ENCODE assay signal across 1 cellular context in the genomic region with DNA sequence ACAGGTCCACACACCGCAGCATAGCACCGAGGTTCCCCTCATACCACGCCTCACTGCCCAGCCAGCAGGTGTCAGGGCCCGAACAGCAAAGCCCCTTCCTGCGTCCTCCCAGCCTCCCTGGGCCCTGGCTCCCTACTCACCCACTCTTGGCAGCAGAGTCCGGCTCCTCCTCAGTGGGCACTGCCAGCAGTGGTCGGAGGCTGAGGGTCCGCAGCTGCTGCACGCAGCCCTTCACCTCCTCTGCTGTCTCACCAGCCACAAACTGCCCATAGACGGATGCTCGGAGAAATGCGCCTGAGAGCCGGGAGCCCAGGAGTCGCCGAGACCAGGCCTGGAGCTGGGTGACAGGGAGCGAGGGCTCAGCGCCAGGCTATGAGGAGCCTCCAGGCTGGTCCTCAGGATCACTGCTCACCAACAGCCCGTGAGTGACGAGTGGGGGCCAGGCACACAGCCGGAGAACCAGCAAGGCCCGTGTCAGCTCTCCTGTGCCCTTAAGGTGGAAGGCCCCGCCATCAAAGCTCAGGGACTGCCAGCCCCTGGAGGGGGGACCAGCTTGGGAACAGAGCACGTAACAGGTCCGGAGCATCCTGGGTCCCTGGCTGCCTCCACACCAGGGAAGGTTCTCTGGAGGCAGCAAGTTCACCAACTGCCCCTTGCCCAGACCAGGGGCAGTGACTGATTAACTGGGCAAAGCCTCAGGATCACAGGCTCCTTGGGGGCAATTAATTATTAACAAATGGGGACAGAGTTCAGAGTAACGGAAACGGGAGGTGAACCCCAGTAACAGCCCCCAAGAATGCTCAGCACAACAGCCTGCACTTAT.
A peak's percentile ranks its signal among the peaks of the same experiment; 100 is the strongest.
TF ChIP-seq lines count a peak whose summit lies in the region.

A gene with protein sequence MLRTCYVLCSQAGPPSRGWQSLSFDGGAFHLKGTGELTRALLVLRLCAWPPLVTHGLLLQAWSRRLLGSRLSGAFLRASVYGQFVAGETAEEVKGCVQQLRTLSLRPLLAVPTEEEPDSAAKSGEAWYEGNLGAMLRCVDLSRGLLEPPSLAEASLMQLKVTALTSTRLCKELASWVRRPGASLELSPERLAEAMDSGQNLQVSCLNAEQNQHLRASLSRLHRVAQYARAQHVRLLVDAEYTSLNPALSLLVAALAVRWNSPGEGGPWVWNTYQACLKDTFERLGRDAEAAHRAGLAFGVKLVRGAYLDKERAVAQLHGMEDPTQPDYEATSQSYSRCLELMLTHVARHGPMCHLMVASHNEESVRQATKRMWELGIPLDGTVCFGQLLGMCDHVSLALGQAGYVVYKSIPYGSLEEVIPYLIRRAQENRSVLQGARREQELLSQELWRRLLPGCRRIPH (minus strand): TSS at position 626 of the 823 bp plus-strand sequence. CDS start 40 bp downstream, at position 586.

TF ChIP-seq in HepG2, 621 proteins besides CTCF, POLR2A, EP300 and RAD21 (continued from another document and continues in another):
- TF ChIP-seq, protein P1, sequence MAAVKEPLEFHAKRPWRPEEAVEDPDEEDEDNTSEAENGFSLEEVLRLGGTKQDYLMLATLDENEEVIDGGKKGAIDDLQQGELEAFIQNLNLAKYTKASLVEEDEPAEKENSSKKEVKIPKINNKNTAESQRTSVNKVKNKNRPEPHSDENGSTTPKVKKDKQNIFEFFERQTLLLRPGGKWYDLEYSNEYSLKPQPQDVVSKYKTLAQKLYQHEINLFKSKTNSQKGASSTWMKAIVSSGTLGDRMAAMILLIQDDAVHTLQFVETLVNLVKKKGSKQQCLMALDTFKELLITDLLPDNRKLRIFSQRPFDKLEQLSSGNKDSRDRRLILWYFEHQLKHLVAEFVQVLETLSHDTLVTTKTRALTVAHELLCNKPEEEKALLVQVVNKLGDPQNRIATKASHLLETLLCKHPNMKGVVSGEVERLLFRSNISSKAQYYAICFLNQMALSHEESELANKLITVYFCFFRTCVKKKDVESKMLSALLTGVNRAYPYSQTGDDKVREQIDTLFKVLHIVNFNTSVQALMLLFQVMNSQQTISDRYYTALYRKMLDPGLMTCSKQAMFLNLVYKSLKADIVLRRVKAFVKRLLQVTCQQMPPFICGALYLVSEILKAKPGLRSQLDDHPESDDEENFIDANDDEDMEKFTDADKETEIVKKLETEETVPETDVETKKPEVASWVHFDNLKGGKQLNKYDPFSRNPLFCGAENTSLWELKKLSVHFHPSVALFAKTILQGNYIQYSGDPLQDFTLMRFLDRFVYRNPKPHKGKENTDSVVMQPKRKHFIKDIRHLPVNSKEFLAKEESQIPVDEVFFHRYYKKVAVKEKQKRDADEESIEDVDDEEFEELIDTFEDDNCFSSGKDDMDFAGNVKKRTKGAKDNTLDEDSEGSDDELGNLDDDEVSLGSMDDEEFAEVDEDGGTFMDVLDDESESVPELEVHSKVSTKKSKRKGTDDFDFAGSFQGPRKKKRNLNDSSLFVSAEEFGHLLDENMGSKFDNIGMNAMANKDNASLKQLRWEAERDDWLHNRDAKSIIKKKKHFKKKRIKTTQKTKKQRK (IDR thresholded peaks at IDR 0.05; ENCODE audit: low read length): no peak
- TF ChIP-seq ZNF775 (CRISPR knock-in tag; IDR thresholded peaks at IDR 0.05; ENCODE audit: borderline replicate concordance): no peak
- peak; percentile 61; the same call in 1 of the 2 replicates for TF ChIP-seq ZNF746 (CRISPR knock-in tag; IDR thresholded peaks at IDR 0.05)
- no peak for TF ChIP-seq MAFF (IDR thresholded peaks at IDR 0.05; ENCODE audit: low read depth, low read length)
- peak; percentile 43 for TF ChIP-seq NRL (CRISPR knock-in tag; IDR thresholded peaks at IDR 0.05; ENCODE audit: borderline replicate concordance)
- no peak for TF ChIP-seq ZBTB1 (CRISPR knock-in tag; IDR thresholded peaks at IDR 0.05; ENCODE audit: borderline replicate concordance)
- TF ChIP-seq, protein P2, sequence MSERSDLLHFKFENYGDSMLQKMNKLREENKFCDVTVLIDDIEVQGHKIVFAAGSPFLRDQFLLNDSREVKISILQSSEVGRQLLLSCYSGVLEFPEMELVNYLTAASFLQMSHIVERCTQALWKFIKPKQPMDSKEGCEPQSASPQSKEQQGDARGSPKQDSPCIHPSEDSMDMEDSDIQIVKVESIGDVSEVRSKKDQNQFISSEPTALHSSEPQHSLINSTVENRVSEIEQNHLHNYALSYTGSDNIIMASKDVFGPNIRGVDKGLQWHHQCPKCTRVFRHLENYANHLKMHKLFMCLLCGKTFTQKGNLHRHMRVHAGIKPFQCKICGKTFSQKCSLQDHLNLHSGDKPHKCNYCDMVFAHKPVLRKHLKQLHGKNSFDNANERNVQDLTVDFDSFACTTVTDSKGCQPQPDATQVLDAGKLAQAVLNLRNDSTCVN (CRISPR knock-in tag; IDR thresholded peaks at IDR 0.05; ENCODE audit: borderline replicate concordance): 0 out of 2 replicates have a peak, but pooled peaks have one; percentile 17
- TF ChIP-seq MED13 (CRISPR knock-in tag; IDR thresholded peaks at IDR 0.05): no peak
- TF ChIP-seq, protein P3, sequence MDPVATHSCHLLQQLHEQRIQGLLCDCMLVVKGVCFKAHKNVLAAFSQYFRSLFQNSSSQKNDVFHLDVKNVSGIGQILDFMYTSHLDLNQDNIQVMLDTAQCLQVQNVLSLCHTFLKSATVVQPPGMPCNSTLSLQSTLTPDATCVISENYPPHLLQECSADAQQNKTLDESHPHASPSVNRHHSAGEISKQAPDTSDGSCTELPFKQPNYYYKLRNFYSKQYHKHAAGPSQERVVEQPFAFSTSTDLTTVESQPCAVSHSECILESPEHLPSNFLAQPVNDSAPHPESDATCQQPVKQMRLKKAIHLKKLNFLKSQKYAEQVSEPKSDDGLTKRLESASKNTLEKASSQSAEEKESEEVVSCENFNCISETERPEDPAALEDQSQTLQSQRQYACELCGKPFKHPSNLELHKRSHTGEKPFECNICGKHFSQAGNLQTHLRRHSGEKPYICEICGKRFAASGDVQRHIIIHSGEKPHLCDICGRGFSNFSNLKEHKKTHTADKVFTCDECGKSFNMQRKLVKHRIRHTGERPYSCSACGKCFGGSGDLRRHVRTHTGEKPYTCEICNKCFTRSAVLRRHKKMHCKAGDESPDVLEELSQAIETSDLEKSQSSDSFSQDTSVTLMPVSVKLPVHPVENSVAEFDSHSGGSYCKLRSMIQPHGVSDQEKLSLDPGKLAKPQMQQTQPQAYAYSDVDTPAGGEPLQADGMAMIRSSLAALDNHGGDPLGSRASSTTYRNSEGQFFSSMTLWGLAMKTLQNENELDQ (CRISPR knock-in tag; IDR thresholded peaks at IDR 0.05; ENCODE audit: borderline replicate concordance): no peak
- TF ChIP-seq KDM4B (CRISPR knock-in tag; IDR thresholded peaks at IDR 0.05): no peak; the same call in 1 of the 2 replicates
- no peak for TF ChIP-seq KLF13 (CRISPR knock-in tag; IDR thresholded peaks at IDR 0.05)
- no peak for TF ChIP-seq ZNF562 (CRISPR knock-in tag; IDR thresholded peaks at IDR 0.05; ENCODE audit: borderline replicate concordance)
- no peak for TF ChIP-seq ZKSCAN8 (CRISPR knock-in tag; IDR thresholded peaks at IDR 0.05; ENCODE audit: borderline replicate concordance)
- peak; percentile 33 for TF ChIP-seq IKZF4 (CRISPR knock-in tag; IDR thresholded peaks at IDR 0.05; ENCODE audit: borderline replicate concordance, low read depth, not compliant biosample characterization)
- TF ChIP-seq ZNF709 (CRISPR knock-in tag; IDR thresholded peaks at IDR 0.05): peak; percentile 41; the same call in 1 of the 2 replicates
- TF ChIP-seq ZNF879 (CRISPR knock-in tag; IDR thresholded peaks at IDR 0.05): 0 out of 2 replicates have a peak, but pooled peaks have one; percentile 61
- TF ChIP-seq, protein P4, sequence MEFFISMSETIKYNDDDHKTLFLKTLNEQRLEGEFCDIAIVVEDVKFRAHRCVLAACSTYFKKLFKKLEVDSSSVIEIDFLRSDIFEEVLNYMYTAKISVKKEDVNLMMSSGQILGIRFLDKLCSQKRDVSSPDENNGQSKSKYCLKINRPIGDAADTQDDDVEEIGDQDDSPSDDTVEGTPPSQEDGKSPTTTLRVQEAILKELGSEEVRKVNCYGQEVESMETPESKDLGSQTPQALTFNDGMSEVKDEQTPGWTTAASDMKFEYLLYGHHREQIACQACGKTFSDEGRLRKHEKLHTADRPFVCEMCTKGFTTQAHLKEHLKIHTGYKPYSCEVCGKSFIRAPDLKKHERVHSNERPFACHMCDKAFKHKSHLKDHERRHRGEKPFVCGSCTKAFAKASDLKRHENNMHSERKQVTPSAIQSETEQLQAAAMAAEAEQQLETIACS (CRISPR knock-in tag; IDR thresholded peaks at IDR 0.05): no peak
- TF ChIP-seq ZNF138 (CRISPR knock-in tag; IDR thresholded peaks at IDR 0.05; ENCODE audit: low read depth): peak; percentile 63; the same call in 1 of the 2 replicates
- TF ChIP-seq, protein P5, sequence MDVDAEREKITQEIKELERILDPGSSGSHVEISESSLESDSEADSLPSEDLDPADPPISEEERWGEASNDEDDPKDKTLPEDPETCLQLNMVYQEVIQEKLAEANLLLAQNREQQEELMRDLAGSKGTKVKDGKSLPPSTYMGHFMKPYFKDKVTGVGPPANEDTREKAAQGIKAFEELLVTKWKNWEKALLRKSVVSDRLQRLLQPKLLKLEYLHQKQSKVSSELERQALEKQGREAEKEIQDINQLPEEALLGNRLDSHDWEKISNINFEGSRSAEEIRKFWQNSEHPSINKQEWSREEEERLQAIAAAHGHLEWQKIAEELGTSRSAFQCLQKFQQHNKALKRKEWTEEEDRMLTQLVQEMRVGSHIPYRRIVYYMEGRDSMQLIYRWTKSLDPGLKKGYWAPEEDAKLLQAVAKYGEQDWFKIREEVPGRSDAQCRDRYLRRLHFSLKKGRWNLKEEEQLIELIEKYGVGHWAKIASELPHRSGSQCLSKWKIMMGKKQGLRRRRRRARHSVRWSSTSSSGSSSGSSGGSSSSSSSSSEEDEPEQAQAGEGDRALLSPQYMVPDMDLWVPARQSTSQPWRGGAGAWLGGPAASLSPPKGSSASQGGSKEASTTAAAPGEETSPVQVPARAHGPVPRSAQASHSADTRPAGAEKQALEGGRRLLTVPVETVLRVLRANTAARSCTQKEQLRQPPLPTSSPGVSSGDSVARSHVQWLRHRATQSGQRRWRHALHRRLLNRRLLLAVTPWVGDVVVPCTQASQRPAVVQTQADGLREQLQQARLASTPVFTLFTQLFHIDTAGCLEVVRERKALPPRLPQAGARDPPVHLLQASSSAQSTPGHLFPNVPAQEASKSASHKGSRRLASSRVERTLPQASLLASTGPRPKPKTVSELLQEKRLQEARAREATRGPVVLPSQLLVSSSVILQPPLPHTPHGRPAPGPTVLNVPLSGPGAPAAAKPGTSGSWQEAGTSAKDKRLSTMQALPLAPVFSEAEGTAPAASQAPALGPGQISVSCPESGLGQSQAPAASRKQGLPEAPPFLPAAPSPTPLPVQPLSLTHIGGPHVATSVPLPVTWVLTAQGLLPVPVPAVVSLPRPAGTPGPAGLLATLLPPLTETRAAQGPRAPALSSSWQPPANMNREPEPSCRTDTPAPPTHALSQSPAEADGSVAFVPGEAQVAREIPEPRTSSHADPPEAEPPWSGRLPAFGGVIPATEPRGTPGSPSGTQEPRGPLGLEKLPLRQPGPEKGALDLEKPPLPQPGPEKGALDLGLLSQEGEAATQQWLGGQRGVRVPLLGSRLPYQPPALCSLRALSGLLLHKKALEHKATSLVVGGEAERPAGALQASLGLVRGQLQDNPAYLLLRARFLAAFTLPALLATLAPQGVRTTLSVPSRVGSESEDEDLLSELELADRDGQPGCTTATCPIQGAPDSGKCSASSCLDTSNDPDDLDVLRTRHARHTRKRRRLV (CRISPR knock-in tag; IDR thresholded peaks at IDR 0.05): no peak
- TF ChIP-seq THYN1 (CRISPR knock-in tag; IDR thresholded peaks at IDR 0.05; ENCODE audit: borderline replicate concordance, low read depth): no peak
- no peak for TF ChIP-seq RFX5 (IDR thresholded peaks at IDR 0.05; ENCODE audit: low read depth, low read length)
- TF ChIP-seq ZNF644 (CRISPR knock-in tag; IDR thresholded peaks at IDR 0.05; ENCODE audit: low read depth): no peak
- TF ChIP-seq ZNF629 (CRISPR knock-in tag; conservative IDR thresholded peaks at IDR 0.05): no peak
- TF ChIP-seq HOXD1 (CRISPR knock-in tag; IDR thresholded peaks at IDR 0.05): no peak
- TF ChIP-seq ATAD3A (CRISPR knock-in tag; IDR thresholded peaks at IDR 0.05): no peak
- TF ChIP-seq, protein P6, sequence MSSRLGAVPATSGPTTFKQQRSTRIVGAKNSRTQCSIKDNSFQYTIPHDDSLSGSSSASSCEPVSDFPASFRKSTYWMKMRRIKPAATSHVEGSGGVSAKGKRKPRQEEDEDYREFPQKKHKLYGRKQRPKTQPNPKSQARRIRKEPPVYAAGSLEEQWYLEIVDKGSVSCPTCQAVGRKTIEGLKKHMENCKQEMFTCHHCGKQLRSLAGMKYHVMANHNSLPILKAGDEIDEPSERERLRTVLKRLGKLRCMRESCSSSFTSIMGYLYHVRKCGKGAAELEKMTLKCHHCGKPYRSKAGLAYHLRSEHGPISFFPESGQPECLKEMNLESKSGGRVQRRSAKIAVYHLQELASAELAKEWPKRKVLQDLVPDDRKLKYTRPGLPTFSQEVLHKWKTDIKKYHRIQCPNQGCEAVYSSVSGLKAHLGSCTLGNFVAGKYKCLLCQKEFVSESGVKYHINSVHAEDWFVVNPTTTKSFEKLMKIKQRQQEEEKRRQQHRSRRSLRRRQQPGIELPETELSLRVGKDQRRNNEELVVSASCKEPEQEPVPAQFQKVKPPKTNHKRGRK (CRISPR knock-in tag; IDR thresholded peaks at IDR 0.05): no peak
- TF ChIP-seq HOXA5 (CRISPR knock-in tag; IDR thresholded peaks at IDR 0.05): no peak
- TF ChIP-seq ZFP82 (CRISPR knock-in tag; IDR thresholded peaks at IDR 0.05; ENCODE audit: borderline replicate concordance): no peak
- peak; percentile 63; the same call in 1 of the 2 replicates for TF ChIP-seq ZFX (CRISPR knock-in tag; IDR thresholded peaks at IDR 0.05; ENCODE audit: low read depth)
- no peak; the same call in 1 of the 2 replicates for TF ChIP-seq ZNF274 (CRISPR knock-in tag; IDR thresholded peaks at IDR 0.05)
- no peak for TF ChIP-seq ZNF543 (CRISPR knock-in tag; IDR thresholded peaks at IDR 0.05)
- TF ChIP-seq KLF15 (CRISPR knock-in tag; IDR thresholded peaks at IDR 0.05; ENCODE audit: borderline replicate concordance): no peak
- TF ChIP-seq, protein P7, sequence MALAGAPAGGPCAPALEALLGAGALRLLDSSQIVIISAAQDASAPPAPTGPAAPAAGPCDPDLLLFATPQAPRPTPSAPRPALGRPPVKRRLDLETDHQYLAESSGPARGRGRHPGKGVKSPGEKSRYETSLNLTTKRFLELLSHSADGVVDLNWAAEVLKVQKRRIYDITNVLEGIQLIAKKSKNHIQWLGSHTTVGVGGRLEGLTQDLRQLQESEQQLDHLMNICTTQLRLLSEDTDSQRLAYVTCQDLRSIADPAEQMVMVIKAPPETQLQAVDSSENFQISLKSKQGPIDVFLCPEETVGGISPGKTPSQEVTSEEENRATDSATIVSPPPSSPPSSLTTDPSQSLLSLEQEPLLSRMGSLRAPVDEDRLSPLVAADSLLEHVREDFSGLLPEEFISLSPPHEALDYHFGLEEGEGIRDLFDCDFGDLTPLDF (CRISPR knock-in tag; IDR thresholded peaks at IDR 0.05): no peak
- no peak for TF ChIP-seq NR2C2 (CRISPR knock-in tag; IDR thresholded peaks at IDR 0.05; ENCODE audit: borderline replicate concordance)
- peak; percentile 56 for TF ChIP-seq STAG1 (CRISPR knock-in tag; IDR thresholded peaks at IDR 0.05)
- peak; percentile 47; the same call in 1 of the 2 replicates for TF ChIP-seq RXRA (CRISPR knock-in tag; IDR thresholded peaks at IDR 0.05)
- TF ChIP-seq MED1 (CRISPR knock-in tag; IDR thresholded peaks at IDR 0.05): peak; percentile 81; the same call in 1 of the 2 replicates
- TF ChIP-seq NKX3-1 (CRISPR knock-in tag; IDR thresholded peaks at IDR 0.05): 0 out of 2 replicates have a peak, but pooled peaks have one; percentile 49
- TF ChIP-seq ZNF30 (CRISPR knock-in tag; IDR thresholded peaks at IDR 0.05): no peak
